In genomic region chr19:53394974-53395839, GRCh38 we compare ENCODE assay signal across 8 cellular contexts. TPM values are rescaled to one million over a fixed set of nuclear protein-coding genes. Genes with fewer than 3 reads are reported as not detected.
A peak's percentile ranks its signal among the peaks of the same experiment; 100 is the strongest.
DNase-seq lines count a peak whose midpoint lies in the region; FAIRE-seq and TF ChIP-seq lines count a peak whose summit lies in the region.

ZNF765 (plus strand) TSS chr19:53395149; CDS start chr19:53398016, 2,867 bp downstream.

- H3K79me1 ChIP-seq in neuronal stem cell (ENCODE audit: low read depth, low read length) = peaks cover 2% of the 10 kb centered on the region

- peak within 1 kb of the TSS; percentile 84 for H3K9ac ChIP-seq in MM.1S (ENCODE audit: low read length)
- H3K9ac ChIP-seq in neuronal stem cell (ENCODE audit: low read depth, low read length, poor library complexity) = peak within 1 kb of the TSS; percentile 70
- peak within 1 kb of the TSS; percentile 71 to 94 (median 92) for H3K9ac ChIP-seq in subcutaneous abdominal adipose tissue (ENCODE audit: low read length in 5 of 5)

- H3K79me2 ChIP-seq in MM.1S (ENCODE audit: low read length) = peaks cover 7% of the 10 kb centered on the region

- TF ChIP-seq CTCF in MM.1S (IDR thresholded peaks at IDR 0.05; ENCODE audit: low read length) = peak; percentile 40

- no peak within 1 kb of the TSS for H3K14ac ChIP-seq in neuronal stem cell (ENCODE audit: low read length)

- H2AFZ ChIP-seq in MM.1S (ENCODE audit: low read length) (peak within 1 kb of the TSS; percentile 92), neuronal stem cell (ENCODE audit: low read length) (peak within 1 kb of the TSS; percentile 91)

- peak within 1 kb of the TSS; percentile 80 for H3K23ac ChIP-seq in neuronal stem cell (ENCODE audit: low read depth, low read length, poor library complexity)

- no CpG with 5 or more reads among the region's 58 CpGs for WGBS in neuronal stem cell (ENCODE audit: extremely low coverage in 2 of 2, insufficient read length in 2 of 2, insufficient replicate concordance in 1 of 2), 2 donors

- peak within 1 kb of the TSS; percentile 78 for H3K4me3 ChIP-seq in H7 (ENCODE audit: insufficient read depth, low read depth, low read length)
- H3K4me3 ChIP-seq in MM.1S (ENCODE audit: low read length) = peak within 1 kb of the TSS; percentile 85
- H3K4me3 ChIP-seq in neuronal stem cell (ENCODE audit: low read length in 2 of 2) = peak within 1 kb of the TSS; percentile 79 to 96
- H3K4me3 ChIP-seq in subcutaneous abdominal adipose tissue (ENCODE audit: low read depth in 1 of 5, low read length in 5 of 5) = peak within 1 kb of the TSS; percentile 85 to 92 (median 87)

- H4K8ac ChIP-seq in neuronal stem cell (ENCODE audit: low read depth, low read length) = no peak within 1 kb of the TSS

- H3K36me3 ChIP-seq in H7 (replicated peaks; ENCODE audit: control insufficient read depth, insufficient read depth, low read length) (peaks cover 2% of the 10 kb centered on the region), MM.1S (replicated peaks; ENCODE audit: insufficient read depth, low read length) (peaks cover 3% of the 10 kb centered on the region; the same call in 1 of the 2 replicates), neuronal stem cell (replicated peaks in 1 of 2; ENCODE audit: control insufficient read depth in 2 of 2, insufficient read depth in 2 of 2, low read length in 2 of 2) (peaks cover 4 to 22% of the 10 kb centered on the region in 2 donors), subcutaneous abdominal adipose tissue (ENCODE audit: control insufficient read depth in 5 of 5, insufficient read depth in 5 of 5, low read length in 5 of 5) (peaks cover 4 to 17% (median 7%) of the 10 kb centered on the region in 5 donors)

- H3K27me3 ChIP-seq in H7 (ENCODE audit: control insufficient read depth, insufficient read depth, low read length) = no peaks in the 10 kb centered on the region
- no peaks in the 10 kb centered on the region for H3K27me3 ChIP-seq in MM.1S (replicated peaks; ENCODE audit: insufficient read depth, low read length)
- no peaks in the 10 kb centered on the region for H3K27me3 ChIP-seq in neuronal stem cell (ENCODE audit: control insufficient read depth in 3 of 3, insufficient read depth in 3 of 3, low read depth in 1 of 3, low read length in 3 of 3)
- H3K27me3 ChIP-seq in subcutaneous abdominal adipose tissue (ENCODE audit: control insufficient read depth in 5 of 5, insufficient read depth in 4 of 5, low read length in 5 of 5) = no peaks in the 10 kb centered on the region

- H2AK5ac ChIP-seq in neuronal stem cell (ENCODE audit: low read depth, low read length) = no peak within 1 kb of the TSS

- no peaks in the 10 kb centered on the region for H3F3A ChIP-seq in MM.1S (ENCODE audit: insufficient read depth, low read length)

- H3K9me3 ChIP-seq in MM.1S (replicated peaks; ENCODE audit: insufficient read depth, low read length) (no peaks in the 10 kb centered on the region), neuronal stem cell (replicated peaks in 1 of 2; ENCODE audit: control insufficient read depth in 2 of 2, insufficient read depth in 1 of 2, low read depth in 1 of 2, low read length in 2 of 2) (peaks cover 0 to 16% of the 10 kb centered on the region in 2 donors), subcutaneous abdominal adipose tissue (ENCODE audit: control insufficient read depth in 5 of 5, low read length in 5 of 5) (no peaks in the 10 kb centered on the region)

- DNase-seq in G401 (ENCODE audit: low spot score) (peak; percentile 92), H7 (peak; percentile 97), MM.1S (peak; percentile 90), SHP77 treated with DMSO at 0.1 percent for 48 hours (lab: John Stamatoyannopoulos, UW) (peak; percentile 67), frontal cortex (ENCODE audit: low spot score in 2 of 2) (peak; percentile 85 to 89), neuronal stem cell (ENCODE audit: low spot score) (peak; percentile 93)
- DNase-seq in activated gamma-delta T cell treated with anti-CD3 and anti-CD28 coated beads, Interleukin-2, amount 50 U/mL, for 16 hours (ENCODE audit: low read depth) = peak; percentile 96

- no peak within 1 kb of the TSS for H2BK15ac ChIP-seq in neuronal stem cell (ENCODE audit: low read length)

- H3K4me1 ChIP-seq in MM.1S (ENCODE audit: low read length) (no peaks in the 10 kb centered on the region), neuronal stem cell (ENCODE audit: control insufficient read depth in 2 of 2, insufficient read depth in 1 of 2, low read depth in 1 of 2, low read length in 2 of 2) (peaks cover 0 to 3% of the 10 kb centered on the region in 2 donors), subcutaneous abdominal adipose tissue (ENCODE audit: control insufficient read depth in 5 of 5, insufficient read depth in 5 of 5, low read length in 5 of 5) (peaks cover 4 to 23% (median 18%) of the 10 kb centered on the region in 5 donors)

- H3K27ac ChIP-seq in MM.1S (ENCODE audit: low read length) (peak within 1 kb of the TSS; percentile 68; the same call in 1 of the 2 replicates), neuronal stem cell (replicated peaks; ENCODE audit: low read length) (peak within 1 kb of the TSS; percentile 78), subcutaneous abdominal adipose tissue (ENCODE audit: low read depth, low read length) (peak within 1 kb of the TSS; percentile 74)

- no peak within 1 kb of the TSS for H2BK12ac ChIP-seq in neuronal stem cell (ENCODE audit: low read length)

- no peak for FAIRE-seq in frontal cortex (lab: Jason Lieb, UNC)

- H3K4ac ChIP-seq in neuronal stem cell (ENCODE audit: low read length) = no peak within 1 kb of the TSS

- no peak within 1 kb of the TSS for H4K91ac ChIP-seq in neuronal stem cell (ENCODE audit: low read depth, low read length, poor library complexity)

- H3K9me2 ChIP-seq in MM.1S (replicated peaks; ENCODE audit: insufficient read depth, low read length) = no peaks in the 10 kb centered on the region

- H2BK5ac ChIP-seq in neuronal stem cell (ENCODE audit: low read length) = peak within 1 kb of the TSS; percentile 46

- H3K4me2 ChIP-seq in MM.1S (ENCODE audit: low read depth, low read length) = peak within 1 kb of the TSS; percentile 79
- peak within 1 kb of the TSS; percentile 93 for H3K4me2 ChIP-seq in neuronal stem cell (ENCODE audit: insufficient read depth, low read length, poor library complexity, severe bottlenecking)

- no peak within 1 kb of the TSS for H2BK120ac ChIP-seq in neuronal stem cell (ENCODE audit: low read depth, low read length)

- in situ Hi-C loops in G401 (cut with HindIII; ENCODE audit: low sequenced_read_pairs) = no loop called here

- no peaks in the 10 kb centered on the region for H4K20me1 ChIP-seq in MM.1S (ENCODE audit: insufficient read depth, low read length)

- H3K18ac ChIP-seq in neuronal stem cell (ENCODE audit: low read length) = peak within 1 kb of the TSS; percentile 80

RNA-seq across cellular contexts. Expression of gene ZNF765, which starts in this region (rescaled TPM):
- total RNA-seq in G401 (2014; rRNA removed; shearing (Covaris generic)) = 10.3 and 13.8 TPM in 2 replicates
- 12.4 and 14.4 TPM in 2 replicates for total RNA-seq in H7 (2014; rRNA removed; shearing (Covaris generic))
- 24.1 TPM for total RNA-seq in frontal cortex
- polyA plus RNA-seq in neuronal stem cell (2013, experiment 1 of 2) = 4.5 TPM
- polyA plus RNA-seq in neuronal stem cell (2013, experiment 2 of 2) = 4.7 TPM

Comparison
In these comparisons a context has a peak if more than half of its experiments do, and no peak if none do; other contexts are left out.
1. Peak in every context shown above with its lines: DNase-seq, H3K4me3 ChIP-seq and H3K27ac ChIP-seq.